ENCODE assay signal across 8 cellular contexts in genomic region chr11:575324-575995, GRCh38. TPM values are rescaled to one million over a fixed set of nuclear protein-coding genes. Genes with fewer than 3 reads are reported as not detected.
DNase-seq lines count a peak whose midpoint lies in the region; ATAC-seq and TF ChIP-seq lines count a peak whose summit lies in the region.

No MANE protein-coding gene starts in this region.

- H2AFZ ChIP-seq in OCI-LY1 (ENCODE audit: low read length): peak overlapping the region; percentile 16; the same call in 1 of the 2 replicates

- H3K36me3 ChIP-seq in OCI-LY1 (ENCODE audit: insufficient read depth, low read length) (no peaks in the 10 kb centered on the region; the same call in 1 of the 2 replicates), ectodermal cell (ENCODE audit: control insufficient read depth, insufficient read depth, low read length) (no peaks in the 10 kb centered on the region), mucosa of descending colon (ENCODE audit: low read depth) (no peaks in the 10 kb centered on the region)

- H3K9me2 ChIP-seq in OCI-LY1 (ENCODE audit: low read depth, low read length): no peaks in the 10 kb centered on the region

- no peaks in the 10 kb centered on the region for H3F3A ChIP-seq in OCI-LY1 (ENCODE audit: insufficient read depth, low read length)

- H3K9ac ChIP-seq in OCI-LY1 (ENCODE audit: low read length): peak overlapping the region; percentile 84

- H4K20me1 ChIP-seq in OCI-LY1 (ENCODE audit: insufficient read depth, low read length): no peaks in the 10 kb centered on the region

- ATAC-seq in GM18520 (IDR thresholded peaks at IDR 0.05; ENCODE audit: unreplicated experiment) (peak; percentile 33), HG03354 (IDR thresholded peaks at IDR 0.05; ENCODE audit: poor library complexity, severe bottlenecking, unreplicated experiment) (peak; percentile 31), mucosa of descending colon (peak; percentile 18)

- H3K27ac ChIP-seq in OCI-LY1 (ENCODE audit: low read depth, low read length, poor library complexity, severe bottlenecking) (no peak overlapping the region), ectodermal cell (ENCODE audit: insufficient read depth, low read depth, low read length, poor library complexity, severe bottlenecking) (no peak overlapping the region)

- intact Hi-C loops in mucosa of descending colon (cut with DNase I, micrococcal nuclease): no loop called here

- peak overlapping the region; percentile 72 for H3K4me3 ChIP-seq in AG04449 (ENCODE audit: low read depth, low read length)
- H3K4me3 ChIP-seq in OCI-LY1 (ENCODE audit: low read depth, low read length, poor library complexity, severe bottlenecking): peak overlapping the region; percentile 90
- H3K4me3 ChIP-seq in ectodermal cell (ENCODE audit: insufficient read depth, low read depth, low read length): peak overlapping the region; percentile 52
- H3K4me3 ChIP-seq in mucosa of descending colon: peak overlapping the region; percentile 22

- POLR2A ChIA-PET in AG04449 (lab: Yijun Ruan, JAX): interaction anchor here (0.9 to 1.4 kb wide), 6 partner anchors 10 to 121 kb away, joined by 3 to 4 read pairs (median 4); partner anchors contain the start of gene HRAS

- no peak for TF ChIP-seq CTCF in AG04449 (IDR thresholded peaks at IDR 0.05; ENCODE audit: insufficient read depth, low read length, missing control alignments)
- TF ChIP-seq CTCF in OCI-LY1 (IDR thresholded peaks at IDR 0.05; ENCODE audit: low read length): no peak
- TF ChIP-seq CTCF in mucosa of descending colon (IDR thresholded peaks at IDR 0.05): no peak

- H3K27me3 ChIP-seq in OCI-LY1 (ENCODE audit: insufficient read depth, low read length) (no peaks in the 10 kb centered on the region), ectodermal cell (ENCODE audit: control insufficient read depth, insufficient read depth, low read length, poor library complexity, severe bottlenecking) (peaks cover 16% of the 10 kb centered on the region)

- whole genome bisulfite sequencing in ectodermal cell, 2 experiments: 1% methylated on average over 63 to 78 of the region's 78 CpGs

- H3K4me1 ChIP-seq in OCI-LY1 (ENCODE audit: insufficient read depth, low read length, severe bottlenecking): peaks cover 47% of the 10 kb centered on the region
- peaks cover 20% of the 10 kb centered on the region for H3K4me1 ChIP-seq in ectodermal cell (ENCODE audit: control insufficient read depth, insufficient read depth, low read length)
- peaks cover 34% of the 10 kb centered on the region for H3K4me1 ChIP-seq in mucosa of descending colon (ENCODE audit: low read depth)

- DNase-seq in AG04449 (ENCODE audit: low read depth, low spot score): no peak
- peak in 1 of 3 donors; percentile 73 for DNase-seq in mucosa of descending colon
- DNase-seq in amniotic stem cell (lab: John Stamatoyannopoulos, UW): no peak
- DNase-seq in stimulated activated CD4-positive, alpha-beta T cell treated with anti-CD3 and anti-CD28 coated beads, Interleukin-4, amount 100 ng/mL, for 4 hours: no peak

- H3K79me2 ChIP-seq in OCI-LY1 (ENCODE audit: insufficient read depth, low read length): peaks cover 38% of the 10 kb centered on the region

- H3K9me3 ChIP-seq in OCI-LY1 (ENCODE audit: low read length): no peaks in the 10 kb centered on the region
- no peaks in the 10 kb centered on the region for H3K9me3 ChIP-seq in ectodermal cell (ENCODE audit: control insufficient read depth, low read length)
- H3K9me3 ChIP-seq in mucosa of descending colon: no peaks in the 10 kb centered on the region

- CTCF ChIA-PET in AG04449 (lab: Yijun Ruan, JAX): interaction anchor here (0.8 to 0.9 kb wide), 2 partner anchors 16 to 21 kb away, joined by 3 to 4 read pairs; partner anchors contain the start of gene LMNTD2

- peak overlapping the region; percentile 100 for H3K4me2 ChIP-seq in OCI-LY1 (ENCODE audit: low read length)

RNA-seq across cellular contexts. Expression of gene PHRF1, which starts 0.8 kb away (rescaled TPM):
- polyA plus RNA-seq in ectodermal cell (2013, experiment 1 of 4): 31.3 TPM
- polyA plus RNA-seq in ectodermal cell (2013, experiment 2 of 4): 31.5 TPM
- 23.2 TPM for polyA plus RNA-seq in ectodermal cell (2013, experiment 3 of 4)
- 24.9 TPM for polyA plus RNA-seq in ectodermal cell (2013, experiment 4 of 4)
- 10 to 100 TPM; 35.0 to 40.2 (median 35.0) TPM for total RNA-seq in mucosa of descending colon

RNA-seq across cellular contexts. Expression of gene RASSF7, which starts 14.7 kb away (rescaled TPM):
- polyA plus RNA-seq in ectodermal cell (2013, experiment 1 of 4): 10.0 TPM
- 9.9 TPM for polyA plus RNA-seq in ectodermal cell (2013, experiment 2 of 4)
- polyA plus RNA-seq in ectodermal cell (2013, experiment 3 of 4): 10.7 TPM
- polyA plus RNA-seq in ectodermal cell (2013, experiment 4 of 4): 11.4 TPM
- total RNA-seq in mucosa of descending colon: 100 to 1,000 TPM in 1 of 3 donors, 10 to 100 TPM in 2; 45.7 to 108 (median 83.7) TPM

RNA-seq across cellular contexts. Expression of gene LMNTD2, which starts 14.9 kb away (rescaled TPM):
- 1.5 TPM for polyA plus RNA-seq in ectodermal cell (2013, experiment 1 of 4)
- 0.98 TPM for polyA plus RNA-seq in ectodermal cell (2013, experiment 2 of 4)
- polyA plus RNA-seq in ectodermal cell (2013, experiment 3 of 4): 1.7 TPM
- 1.9 TPM for polyA plus RNA-seq in ectodermal cell (2013, experiment 4 of 4)
- total RNA-seq in mucosa of descending colon: 10 to 100 TPM in 2 of 3 donors, 1 to 10 TPM in 1; 5.4 to 19.1 (median 10.7) TPM

RNA-seq across cellular contexts. Expression of gene LRRC56, which starts 38.1 kb away (rescaled TPM):
- 1.7 TPM for polyA plus RNA-seq in ectodermal cell (2013, experiment 1 of 4)
- polyA plus RNA-seq in ectodermal cell (2013, experiment 2 of 4): 1.8 TPM
- polyA plus RNA-seq in ectodermal cell (2013, experiment 3 of 4): 1.6 TPM
- polyA plus RNA-seq in ectodermal cell (2013, experiment 4 of 4): 1.8 TPM
- total RNA-seq in mucosa of descending colon: 1 to 10 TPM; 1.5 to 5.2 (median 4.8) TPM

RNA-seq across cellular contexts. Expression of gene HRAS, which starts 40.1 kb away (rescaled TPM):
- polyA plus RNA-seq in ectodermal cell (2013, experiment 1 of 4): 58.3 TPM
- 47.5 TPM for polyA plus RNA-seq in ectodermal cell (2013, experiment 2 of 4)
- 31.8 TPM for polyA plus RNA-seq in ectodermal cell (2013, experiment 3 of 4)
- 40.1 TPM for polyA plus RNA-seq in ectodermal cell (2013, experiment 4 of 4)
- total RNA-seq in mucosa of descending colon: 10 to 100 TPM; 41.4 to 50.6 (median 50.1) TPM

Comparison
In these comparisons a context has a peak if more than half of its experiments do, and no peak if none do; other contexts are left out.
1. H3K4me3 ChIP-seq: peak in every context shown above with its lines; median percentile 90 in OCI-LY1; 72 in AG04449; 52 in ectodermal cell; 22 in mucosa of descending colon.